In genomic region chr19:3785938-3786824, GRCh38 we compare ENCODE assay signal across 8 cellular contexts. TPM values are rescaled to one million over a fixed set of nuclear protein-coding genes. Genes with fewer than 3 reads are reported as not detected.
DNase-seq lines count a peak whose midpoint lies in the region; ATAC-seq, FAIRE-seq and TF ChIP-seq lines count a peak whose summit lies in the region.

TSS of gene MATK (minus strand) at chr19:3786381. CDS start at chr19:3785135, 1,246 bp downstream.

- H4K20me1 ChIP-seq in GM12878 (ENCODE audit: control insufficient read depth, insufficient read depth), result no peaks in the 10 kb centered on the region

- peak within 1 kb of the TSS; percentile 33 for H3K4me2 ChIP-seq in GM12878 (ENCODE audit: control insufficient read depth, insufficient read depth)

- H3K4me1 ChIP-seq in GM12878 (ENCODE audit: control insufficient read depth, insufficient read depth, low read length), result no peaks in the 10 kb centered on the region
- H3K4me1 ChIP-seq in neutrophil (ENCODE audit: control insufficient read depth in 1 of 2, insufficient read depth in 1 of 2, low read depth in 1 of 2, low read length in 1 of 2), result peaks cover 13 to 15% of the 10 kb centered on the region in 2 experiments

- TF ChIP-seq CTCF in Calu3 (IDR thresholded peaks at IDR 0.05; ENCODE audit: unreplicated experiment), result no peak
- TF ChIP-seq CTCF in GM12878 (IDR thresholded peaks at IDR 0.05 in 2 of 3, conservative IDR thresholded peaks at IDR 0.05 in 1 of 3; ENCODE audit: control insufficient read depth in 2 of 3, extremely low read depth in 1 of 3, insufficient read depth in 1 of 3, low read depth in 3 of 3, low read length in 3 of 3), result no peak
- no peak for TF ChIP-seq CTCF in neutrophil (IDR thresholded peaks at IDR 0.05)

- BruUV-seq in Calu3 (replicated peaks; lab: Mats Ljungman, UMichigan), result no TSS peak
- BruUV-seq in GM12878 (replicated peaks; lab: Mats Ljungman, UMichigan), result no TSS peak

- POLR2A ChIA-PET in GM12878 (lab: Charles Lee), result no interaction called here

- H3K27me3 Mint-ChIP-seq in Calu3 (ENCODE audit: unreplicated experiment), result peaks cover 28% of the 10 kb centered on the region

- H3K9me3 Mint-ChIP-seq in Calu3 (ENCODE audit: low read depth, unreplicated experiment), result peaks cover 7% of the 10 kb centered on the region

- WGBS in GM12878 (ENCODE audit: insufficient coverage, insufficient replicate concordance, low lambda C conversion rate, missing lambda C conversion rate), result 20% methylated on average over 29 of the region's 101 CpGs

- H3K36me3 ChIP-seq in GM12878 (ENCODE audit: control insufficient read depth in 2 of 2, insufficient read depth in 2 of 2, low read length in 1 of 2) (no peaks in the 10 kb centered on the region; a peak in 1 of 4 replicates), neutrophil (no peaks in the 10 kb centered on the region)

- H3K4me1 Mint-ChIP-seq in Calu3 (ENCODE audit: low read depth, unreplicated experiment), result no peaks in the 10 kb centered on the region

- H3K27me3 ChIP-seq in GM12878 (replicated peaks in 1 of 2; ENCODE audit: control insufficient read depth in 2 of 2, insufficient read depth in 2 of 2, low read length in 1 of 2), result no peaks in the 10 kb centered on the region; a peak in 1 of 4 replicates
- H3K27me3 ChIP-seq in neutrophil, result peaks cover 69% of the 10 kb centered on the region

- H3K79me2 ChIP-seq in GM12878 (ENCODE audit: control insufficient read depth, insufficient read depth, low read length), result no peaks in the 10 kb centered on the region

- no peaks in the 10 kb centered on the region; the same call in 2 of the 3 replicates for H3K9me3 ChIP-seq in GM12878 (replicated peaks; ENCODE audit: control insufficient read depth, insufficient read depth, low read length)
- peaks cover 14% of the 10 kb centered on the region for H3K9me3 ChIP-seq in neutrophil

- no peaks in the 10 kb centered on the region for H3K36me3 Mint-ChIP-seq in Calu3 (ENCODE audit: insufficient read depth, unreplicated experiment)

- in situ Hi-C loops in GM12878 (cut with MboI), result no loop called here

- CTCF ChIA-PET in Calu3 (lab: Charles Lee), result no interaction called here
- CTCF ChIA-PET in GM12878 (lab: Yijun Ruan, JAX), result no interaction called here

- RAD21 ChIA-PET in GM12878 (lab: Charles Lee; ENCODE audit: unreplicated experiment), result no interaction called here

- TF ChIP-seq EP300 in GM12878 (IDR thresholded peaks at IDR 0.05; ENCODE audit: borderline replicate concordance in 1 of 2, control insufficient read depth in 1 of 2, low read depth in 2 of 2, low read length in 2 of 2), result no peak

- peak within 1 kb of the TSS; percentile 12 for H3K4me3 Mint-ChIP-seq in Calu3 (ENCODE audit: low read depth, unreplicated experiment)

- H2AFZ ChIP-seq in GM12878 (ENCODE audit: control insufficient read depth, low read depth, low read length), result no peak within 1 kb of the TSS

- H3K9ac ChIP-seq in GM12878 (ENCODE audit: control insufficient read depth, insufficient read depth, low read length), result no peak within 1 kb of the TSS

- no peak within 1 kb of the TSS for H3K27ac Mint-ChIP-seq in Calu3 (ENCODE audit: unreplicated experiment)

- SMC1A ChIA-PET in GM12878 (lab: Charles Lee; ENCODE audit: uncharacterized antibody, unreplicated experiment), result no interaction called here

- H3K4me3 ChIP-seq in GM12878, result peak within 1 kb of the TSS; percentile 11; the same call in 1 of the 2 replicates
- H3K4me3 ChIP-seq in neutrophil (ENCODE audit: low read depth in 1 of 2, low read length in 1 of 2), result peak within 1 kb of the TSS; percentile 47 to 57

- no peak for TF ChIP-seq RAD21 in GM12878 (IDR thresholded peaks at IDR 0.05; ENCODE audit: insufficient read depth, low read depth, low read length)

- ATAC-seq in GM12878 (no peak; the same call in 2 of the 3 replicates), GM19324 (IDR thresholded peaks at IDR 0.05; ENCODE audit: low FRiP score, unreplicated experiment) (no peak)

- TF ChIP-seq POLR2A in GM12878 (IDR thresholded peaks at IDR 0.05; ENCODE audit: low read depth, low read length), result no peak

- H3K27ac ChIP-seq in GM12878 (ENCODE audit: control insufficient read depth, insufficient read depth) (no peak within 1 kb of the TSS), neutrophil (no peak within 1 kb of the TSS)

- intact Hi-C loops in Calu3 (cut with micrococcal nuclease; ENCODE audit: unreplicated experiment), result no loop called here
- intact Hi-C loops in GM12878 (cut with micrococcal nuclease; ENCODE audit: unreplicated experiment), result no loop called here

- DNase-seq in Calu3 (no peak), NCI-H69 (lab: John Stamatoyannopoulos, UW) (peak; percentile 60), GM12878 (ENCODE audit: low read depth, low spot score) (no peak), SW480 (ENCODE audit: low spot score) (no peak), NCI-H774 (lab: John Stamatoyannopoulos, UW) (no peak), HPDE6-E6E7 (ENCODE audit: extremely low spot score) (no peak)

- FAIRE-seq in GM12878 (lab: Jason Lieb, UNC), result no peak

TF ChIP-seq in GM12878, 131 proteins besides CTCF, POLR2A, EP300 and RAD21:
- no peak for TF ChIP-seq E2F8 (IDR thresholded peaks at IDR 0.05; ENCODE audit: low read depth, partially characterized antibody)
- peak; percentile 87 for TF ChIP-seq HDAC6 (IDR thresholded peaks at IDR 0.05; ENCODE audit: unreplicated experiment)
TF ChIP-seq in GM12878: peak in this region for 1.

RNA-seq across cellular contexts. Expression of gene MATK, which starts in this region (rescaled TPM):
- total RNA-seq in Calu3 (2022), result not detected in 2 replicates
- 4.8 and 7.6 TPM in 2 replicates for total RNA-seq in GM12878 (2013; cell fraction: nucleolus; rRNA removed)
- total RNA-seq in GM12878 (2014; rRNA removed), result 1.8 and 1.9 TPM in 2 replicates
- total RNA-seq in GM12878 (2014; rRNA removed; fragmentation: Illumina TruSeq; extraction: Trizol), result 0.37 and 0.72 TPM in 2 replicates
- total RNA-seq in GM12878 (2021), result 1.6 and 1.8 TPM in 2 replicates
- polyA plus RNA-seq in GM12878 (2011; ENCODE audit: low read depth), result 0.35 TPM
- polyA plus RNA-seq in GM12878 (2011; rRNA removed), result 1.4 and 2.2 TPM in 2 replicates
- polyA plus RNA-seq in GM12878 (2011; cell fraction: cytosol; rRNA removed), result 3.2 and 5.0 TPM in 2 replicates
- 7.0 and 7.2 TPM in 2 replicates for polyA plus RNA-seq in GM12878 (2011; cell fraction: nucleus; rRNA removed)
- polyA plus RNA-seq in GM12878 (2012), result 0.41 and 1.4 TPM in 2 replicates
- polyA plus RNA-seq in GM12878 (2014; fragmentation: Illumina TruSeq; extraction: Trizol), result 0.38 TPM in 1 of 2 replicates, not detected in the other
- polyA plus RNA-seq in GM12878 (2014; fragmentation: Nextera tagmentation; extraction: Ambion mirVana), result not detected
- 1.6 TPM in 2 replicates for polyA plus RNA-seq in GM12878 (2014; rRNA removed)
- under 1 TPM; 0.24 to 0.71 TPM for polyA plus RNA-seq in GM12878 (2016; fragmentation: Nextera tagmentation; extraction: Ambion mirVana)
- 2.3 and 2.6 TPM in 2 replicates for polyA minus RNA-seq in GM12878 (2011; rRNA and poly(A)+ RNA removed)
- 1.4 and 2.9 TPM in 2 replicates for polyA minus RNA-seq in GM12878 (2011; cell fraction: cytosol; rRNA and poly(A)+ RNA removed)
- 2.2 TPM in 2 replicates for polyA minus RNA-seq in GM12878 (2011; cell fraction: nucleus; rRNA and poly(A)+ RNA removed)
